8 cellular contexts compared by ENCODE assay signal in the genomic region with DNA sequence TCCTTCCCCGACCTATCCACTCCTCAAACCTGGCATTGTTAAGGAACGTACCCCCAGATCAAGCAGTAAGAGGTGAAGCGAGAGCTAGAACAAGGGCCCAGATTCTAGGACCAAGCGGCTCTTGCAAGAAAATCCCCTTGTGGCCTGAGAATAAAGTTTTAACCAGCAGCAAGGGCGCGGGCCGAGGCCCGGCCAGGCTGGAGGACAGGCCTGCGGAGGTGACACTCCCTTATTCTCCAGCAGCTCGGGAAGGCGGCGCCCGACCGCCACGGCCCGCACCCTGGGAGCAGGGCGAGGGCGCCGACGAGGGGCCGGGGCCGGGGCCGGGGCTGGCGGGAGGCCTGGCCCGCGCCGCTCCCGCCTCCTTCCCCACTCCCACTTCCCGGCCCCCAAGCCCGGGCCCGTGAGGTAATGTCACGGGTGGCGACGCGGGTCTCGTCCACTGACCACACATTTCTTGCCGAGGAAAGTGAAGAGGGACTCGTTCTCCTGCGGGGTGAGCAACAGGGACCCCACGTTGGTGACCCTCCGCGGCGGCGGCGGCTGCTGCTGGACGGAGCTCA. TPM values are rescaled to one million over a fixed set of nuclear protein-coding genes. Genes with fewer than 3 reads are reported as not detected.
DNase-seq lines count a peak whose midpoint lies in the region; ATAC-seq and TF ChIP-seq lines count a peak whose summit lies in the region.

No MANE protein-coding gene starts in this region.

- peak overlapping the region; percentile 87 for H3K9ac ChIP-seq in mucosa of stomach (ENCODE audit: low read length)

- DNase-seq in GM10248 (ENCODE audit: extremely low spot score) = peak; percentile 47
- peak; percentile 69 for DNase-seq in activated CD8-positive, alpha-beta memory T cell treated with anti-CD3 and anti-CD28 coated beads, Interleukin-2, amount 50 U/mL, for 48 hours
- DNase-seq in thyroid gland = peak; percentile 46 to 53
- DNase-seq in NCI-H128 (lab: John Stamatoyannopoulos, UW; ENCODE audit: unreplicated experiment) = no peak

- H3K36me3 ChIP-seq in KOPT-K1 (ENCODE audit: insufficient read depth, low read length) = no peaks in the 10 kb centered on the region
- no peaks in the 10 kb centered on the region for H3K36me3 ChIP-seq in mucosa of stomach (ENCODE audit: control insufficient read depth, insufficient read depth, low read length)
- H3K36me3 ChIP-seq in thyroid gland = no peaks in the 10 kb centered on the region

- POLR2A ChIA-PET in GM10248 (lab: Yijun Ruan, JAX) = interaction anchor here (1.3 kb wide), 1 partner anchor 22 kb away, joined by 3 read pairs; no protein-coding TSS in a partner anchor

- intact Hi-C loops in thyroid gland (cut with DNase I) = no loop called here

- H3K27me3 ChIP-seq in mucosa of stomach (ENCODE audit: control insufficient read depth, insufficient read depth, low read length) (no peaks in the 10 kb centered on the region), thyroid gland (no peaks in the 10 kb centered on the region)

- 0 to 3% methylated on average over 8 to 14 of the region's 46 CpGs for WGBS in thyroid gland, 2 donors

- H3K9me3 ChIP-seq in KOPT-K1 (ENCODE audit: insufficient read depth, low read length, poor library complexity, severe bottlenecking) (no peaks in the 10 kb centered on the region), mucosa of stomach (ENCODE audit: control insufficient read depth, low read length) (no peaks in the 10 kb centered on the region), thyroid gland (no peaks in the 10 kb centered on the region)

- CTCF ChIA-PET in GM10248 (lab: Yijun Ruan, JAX) = interaction anchor here (0.7 to 3.2 kb wide), 14 partner anchors 8 to 122 kb away, joined by 3 to 11 read pairs (median 4); no protein-coding TSS in a partner anchor

- H3K4me3 ChIP-seq in mucosa of stomach (ENCODE audit: low read length) = peak overlapping the region; percentile 53
- H3K4me3 ChIP-seq in thyroid gland (replicated peaks in 1 of 3) = peak overlapping the region; percentile 43 to 97 (median 96)

- ATAC-seq in GM21825 (IDR thresholded peaks at IDR 0.05; ENCODE audit: unreplicated experiment) = peak; percentile 19
- peak; percentile 65 for ATAC-seq in esophagus mucosa

- H3K27ac ChIP-seq in KOPT-K1 (ENCODE audit: low read depth, low read length, poor library complexity, severe bottlenecking) = peak overlapping the region; percentile 89
- peak overlapping the region; percentile 97 to 99 (median 98) for H3K27ac ChIP-seq in thyroid gland

- peaks cover 26% of the 10 kb centered on the region for H3K4me1 ChIP-seq in mucosa of stomach (ENCODE audit: control insufficient read depth, insufficient read depth, low read length)
- peaks cover 26 to 45% of the 10 kb centered on the region in 2 donors for H3K4me1 ChIP-seq in thyroid gland

- no peak for TF ChIP-seq CTCF in GM10248 (IDR thresholded peaks at IDR 0.05; ENCODE audit: control extremely low read depth, extremely low read depth, low read depth, missing control alignments)
- no peak for TF ChIP-seq CTCF in thyroid gland (IDR thresholded peaks at IDR 0.05)

- no peak for TF ChIP-seq POLR2A in thyroid gland (IDR thresholded peaks at IDR 0.05)

RNA-seq across cellular contexts. Expression of a gene that starts 0.6 kb away (rescaled TPM):
- total RNA-seq in esophagus mucosa (31.2 TPM), thyroid gland (10 to 100 TPM; 48.1 to 61.6 (median 55.4) TPM)
